ENCODE assay signal across 1 cellular context in the genomic region with DNA sequence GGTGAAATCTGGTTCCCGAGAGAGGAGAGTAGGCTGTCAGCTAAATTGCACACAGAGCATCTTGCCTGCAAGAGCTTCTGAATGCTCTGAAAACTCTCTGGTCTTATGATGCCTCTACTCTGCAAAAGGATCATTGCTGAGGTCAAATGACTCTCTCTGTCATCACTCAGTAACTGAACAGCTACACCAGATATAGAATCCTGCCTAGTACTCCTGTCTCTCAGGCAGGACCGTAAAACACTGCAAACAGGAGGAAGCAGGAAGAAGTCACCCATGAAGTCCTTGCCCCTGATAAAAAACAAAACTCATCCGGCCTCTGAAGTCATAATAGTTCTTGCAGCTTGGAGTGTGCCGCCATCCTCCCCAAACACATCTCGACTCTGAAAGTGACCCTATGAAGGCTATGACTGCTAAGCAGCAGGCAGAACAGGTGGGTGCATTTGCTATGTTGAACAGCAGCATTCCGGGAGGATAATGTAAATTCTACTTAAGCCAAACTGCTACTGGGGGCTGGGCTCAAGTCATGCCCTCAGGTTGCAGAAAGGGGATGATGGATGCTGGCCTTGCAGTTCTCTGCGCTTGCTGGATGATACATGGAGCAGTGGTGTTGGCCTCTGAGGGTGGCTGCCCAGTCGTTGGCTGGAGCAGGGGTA.
TF ChIP-seq lines count a peak whose summit lies in the region.

No MANE protein-coding gene starts in this region.

TF ChIP-seq in IMR-90, 13 proteins besides CTCF, POLR2A, EP300 and RAD21 (continued from another document):
- TF ChIP-seq NFE2L2 (IDR thresholded peaks at IDR 0.05; ENCODE audit: low read depth, low read length): no peak
- TF ChIP-seq SMC3 (IDR thresholded peaks at IDR 0.05; ENCODE audit: low read depth, low read length): no peak
- TF ChIP-seq CEBPB (IDR thresholded peaks at IDR 0.05; ENCODE audit: low read depth, low read length): no peak
- TF ChIP-seq CHD1 (IDR thresholded peaks at IDR 0.05; ENCODE audit: low read depth, low read length): no peak
- no peak for TF ChIP-seq BHLHE40 (IDR thresholded peaks at IDR 0.05; ENCODE audit: low read depth, low read length)
- no peak for TF ChIP-seq MXI1 (IDR thresholded peaks at IDR 0.05; ENCODE audit: borderline replicate concordance, low read depth, low read length)
- no peak for TF ChIP-seq FOS (IDR thresholded peaks at IDR 0.05; ENCODE audit: low read depth, low read length)
- no peak for TF ChIP-seq MAZ (IDR thresholded peaks at IDR 0.05; ENCODE audit: borderline replicate concordance, low read depth, low read length)
- TF ChIP-seq ELK1 (IDR thresholded peaks at IDR 0.05; ENCODE audit: borderline replicate concordance, low read depth, low read length): no peak
- no peak for TF ChIP-seq RFX5 (IDR thresholded peaks at IDR 0.05; ENCODE audit: low read depth, low read length)
